Comparison of ENCODE assay signal across 23 cellular contexts in genomic region chr6:79608334-79609224, GRCh38. TPM values are rescaled to one million over a fixed set of nuclear protein-coding genes. Genes with fewer than 3 reads are reported as not detected.
DNase-seq lines count a peak whose midpoint lies in the region; ATAC-seq, FAIRE-seq and TF ChIP-seq lines count a peak whose summit lies in the region.
"Had no signal": no experiment of that assay in that cellular context is flagged by ENCODE, and none has a peak within 500 bp of the region (broad histone marks: within the 10 kb centered on the region; RNA-seq: fewer than 3 reads in every experiment).

No MANE protein-coding gene starts in this region.

- TF ChIP-seq CTCF in K562 (IDR thresholded peaks at IDR 0.05 in 2 of 3, conservative IDR thresholded peaks at IDR 0.05 in 1 of 3; ENCODE audit: insufficient read depth in 2 of 3, low read depth in 1 of 3, low read length in 3 of 3) (no peak), mesothelial cell of epicardium (IDR thresholded peaks at IDR 0.05; ENCODE audit: unreplicated experiment) (no peak), tibial nerve (IDR thresholded peaks at IDR 0.05) (no peak)

- no peak overlapping the region for H3K27ac ChIP-seq in K562 (ENCODE audit: extremely low read depth, low read depth, low read length)
- H3K27ac ChIP-seq in tibial nerve = no peak overlapping the region
- H3K27ac ChIP-seq: cardiac muscle cell, heart right ventricle, WERI-Rb-1 had no signal

- peaks cover 13% of the 10 kb centered on the region for H3K36me3 Mint-ChIP-seq in mesothelial cell of epicardium
- H3K36me3 Mint-ChIP-seq: activated CD4-positive, alpha-beta memory T cell treated with anti-CD3 and anti-CD28 coated beads for 36 hours; CD8-positive, alpha-beta T cell had no signal

- POLR2A ChIA-PET in K562 (lab: Yijun Ruan, JAX) = interaction anchor here (0.7 kb wide), 1 partner anchor 57 kb away, joined by 3 read pairs; no protein-coding TSS in a partner anchor

- H3K27me3 Mint-ChIP-seq in mesothelial cell of epicardium (ENCODE audit: low read depth) = no peaks in the 10 kb centered on the region
- H3K27me3 Mint-ChIP-seq: activated CD4-positive, alpha-beta memory T cell treated with anti-CD3 and anti-CD28 coated beads for 36 hours had no signal

- ATAC-seq in K562 = no peak
- ATAC-seq in HG03565 (IDR thresholded peaks at IDR 0.05; ENCODE audit: unreplicated experiment) = no peak
- ATAC-seq: CD8-positive, alpha-beta T cell; GM12878; heart right ventricle; left ventricle myocardium superior; sciatic nerve; SK-N-SH treated with all-trans-retinoic acid at 6 μM for 48 hours had no signal

- H3K9me3 Mint-ChIP-seq in mesothelial cell of epicardium = no peaks in the 10 kb centered on the region
- H3K9me3 Mint-ChIP-seq: activated CD4-positive, alpha-beta memory T cell treated with anti-CD3 and anti-CD28 coated beads for 36 hours; CD8-positive, alpha-beta T cell; neural crest cell; T-helper 2 cell treated with Interferon-gamma antibody and Interleukin-4, amounts not matched to agents 5 μg/mL and 100 μg/mL, for 36 hours had no signal

- no peak overlapping the region for H3K4me3 Mint-ChIP-seq in mesothelial cell of epicardium
- H3K4me3 Mint-ChIP-seq: activated CD4-positive, alpha-beta memory T cell treated with anti-CD3 and anti-CD28 coated beads for 36 hours; CD8-positive, alpha-beta T cell; neural crest cell; T-helper 2 cell treated with Interferon-gamma antibody and Interleukin-4, amounts not matched to agents 5 μg/mL and 100 μg/mL, for 36 hours had no signal

- H3K27me3 ChIP-seq in K562 (ENCODE audit: control insufficient read depth in 2 of 2, insufficient read depth in 2 of 2, low read length in 2 of 2) (no peaks in the 10 kb centered on the region), tibial nerve (no peaks in the 10 kb centered on the region)
- H3K27me3 ChIP-seq: cardiac muscle cell, heart right ventricle had no signal

- no peaks in the 10 kb centered on the region for H3K79me2 ChIP-seq in K562 (ENCODE audit: control insufficient read depth, insufficient read depth, low read length)

- H3K36me3 ChIP-seq in K562 (ENCODE audit: control insufficient read depth, insufficient read depth, low read length) = no peaks in the 10 kb centered on the region
- no peaks in the 10 kb centered on the region for H3K36me3 ChIP-seq in tibial nerve
- H3K36me3 ChIP-seq: cardiac muscle cell, heart right ventricle, WERI-Rb-1 had no signal

- TF ChIP-seq POLR2A in K562 (conservative IDR thresholded peaks at IDR 0.05) (no peak), tibial nerve (IDR thresholded peaks at IDR 0.05) (no peak)

- in situ Hi-C loops in K562 (cut with MboI) = no loop called here

- BruUV-seq in K562 (replicated peaks; lab: Mats Ljungman, UMichigan) = no TSS peak

- TF ChIP-seq RAD21 in K562 (CRISPR knock-in tag; conservative IDR thresholded peaks at IDR 0.05 in 1 of 2, IDR thresholded peaks at IDR 0.05 in 1 of 2) = no peak

- H3K4me3 ChIP-seq in K562 (no peak overlapping the region), tibial nerve (no peak overlapping the region)
- H3K4me3 ChIP-seq: cardiac muscle cell, GM12878, heart right ventricle had no signal

- H3K9me3 ChIP-seq in K562 (replicated peaks; ENCODE audit: control insufficient read depth, insufficient read depth, low read depth, low read length) (no peaks in the 10 kb centered on the region), tibial nerve (no peaks in the 10 kb centered on the region)
- H3K9me3 ChIP-seq: heart right ventricle had no signal

- no peak overlapping the region for H2AFZ ChIP-seq in K562 (ENCODE audit: low read depth, low read length)

- peak; percentile 36 for DNase-seq in HuH-7 (ENCODE audit: low spot score)
- no peak for DNase-seq in K562 (ENCODE audit: extremely low read depth in 1 of 4, low spot score in 3 of 4)
- DNase-seq in mesothelial cell of epicardium (ENCODE audit: low spot score in 2 of 2, unreplicated experiment in 2 of 2) = no peak
- DNase-seq in ureter (ENCODE audit: low spot score) = peak; percentile 51
- DNase-seq in tibial nerve (ENCODE audit: low spot score in 2 of 2) = no peak
- DNase-seq in activated naive CD4-positive, alpha-beta T cell treated with Interleukin-2 at 50 U/mL for 16 hours = no peak
- no peak for DNase-seq in NCI-H226
- DNase-seq: activated CD4-positive, alpha-beta memory T cell treated with anti-CD3 and anti-CD28 coated beads for 36 hours; activated effector memory CD4-positive, alpha-beta T cell treated with Interleukin-2 at 50 U/mL for 16 hours; CD8-positive, alpha-beta T cell; DMS79; heart right ventricle; left ventricle myocardium superior; NCI-H1436; NCI-H524 treated with DMSO at 0.1 percent for 48 hours; WERI-Rb-1 had no signal

- intact Hi-C loops in K562 (cut with micrococcal nuclease) = no loop called here

- CTCF ChIA-PET in K562 (lab: Yijun Ruan, JAX; ENCODE audit: low intra/inter-chr PET ratio) = no interaction called here

- no peak overlapping the region for H3K9ac ChIP-seq in K562 (ENCODE audit: insufficient read depth in 1 of 2, low read depth in 2 of 2, low read length in 2 of 2)

- H3K27ac Mint-ChIP-seq in mesothelial cell of epicardium = peak overlapping the region; percentile 81
- H3K27ac Mint-ChIP-seq: activated CD4-positive, alpha-beta memory T cell treated with anti-CD3 and anti-CD28 coated beads for 36 hours; CD8-positive, alpha-beta T cell; T-helper 2 cell treated with Interferon-gamma antibody and Interleukin-4, amounts not matched to agents 5 μg/mL and 100 μg/mL, for 36 hours had no signal

- H3K4me1 Mint-ChIP-seq in mesothelial cell of epicardium = peaks cover 42% of the 10 kb centered on the region

- H3K4me2 ChIP-seq in K562 (ENCODE audit: insufficient read depth, low read length) = peak overlapping the region; percentile 3; the same call in 1 of the 2 replicates

- TF ChIP-seq EP300 in K562 (IDR thresholded peaks at IDR 0.05; ENCODE audit: low read length) (no peak), tibial nerve (IDR thresholded peaks at IDR 0.05) (no peak)

- no peaks in the 10 kb centered on the region for H3K9me1 ChIP-seq in K562 (ENCODE audit: control insufficient read depth, insufficient read depth, low read length)

- no peak for FAIRE-seq in K562 (lab: Jason Lieb, UNC)
- FAIRE-seq: GM12878 had no signal

- H3K4me1 ChIP-seq in K562 (replicated peaks in 1 of 2; ENCODE audit: control insufficient read depth in 2 of 2, insufficient read depth in 2 of 2, low read length in 2 of 2) (peaks cover 0 to 33% of the 10 kb centered on the region in 2 experiments; a peak in 3 of 5 replicates), tibial nerve (no peaks in the 10 kb centered on the region)
- H3K4me1 ChIP-seq: heart right ventricle had no signal

- 82% methylated on average over 3 of the region's 3 CpGs for WGBS in K562 (ENCODE audit: insufficient coverage, low coverage, missing lambda C conversion rate)
- 65 to 79% methylated on average over 3 of the region's 3 CpGs for WGBS in tibial nerve, 2 donors

- H4K20me1 ChIP-seq in K562 (replicated peaks; ENCODE audit: control insufficient read depth, insufficient read depth, low read length) = no peaks in the 10 kb centered on the region

TF ChIP-seq in K562, 482 proteins besides CTCF, POLR2A, EP300 and RAD21 (continues in another document):
- TF ChIP-seq PYGO2 (tag; IDR thresholded peaks at IDR 0.05) (no peak), SUPT5H (IDR thresholded peaks at IDR 0.05) (no peak), REST (CRISPR knock-in tag; IDR thresholded peaks at IDR 0.05; ENCODE audit: low read depth) (no peak), ZBTB8A (IDR thresholded peaks at IDR 0.05; ENCODE audit: partially characterized antibody) (no peak)

RNA-seq across cellular contexts. Expression of gene SH3BGRL2, which starts 22.6 kb away (rescaled TPM):
- 1.8 and 7.8 TPM in 2 replicates for total RNA-seq in K562 (2011; cell fraction: chromatin; rRNA removed; ENCODE audit: low replicate concordance)
- 1.3 and 2.1 TPM in 2 replicates for total RNA-seq in K562 (2011; cell fraction: nucleolus; rRNA removed)
- total RNA-seq in K562 (2011; cell fraction: nucleoplasm; rRNA removed) = 5.4 and 8.2 TPM in 2 replicates
- total RNA-seq in K562 (2014; rRNA removed) = 7.3 and 8.0 TPM in 2 replicates
- total RNA-seq in K562 (2014; rRNA removed; fragmentation: Illumina TruSeq; extraction: Trizol) = 12.1 and 13.6 TPM in 2 replicates
- total RNA-seq in K562 (2015; rRNA removed; fragmentation: Illumina TruSeq; extraction: Trizol) = 9.1 and 10.2 TPM in 2 replicates
- total RNA-seq in K562 (2021) = 9.9 and 10.8 TPM in 2 replicates
- 2.9 and 5.5 TPM in 2 replicates for polyA plus RNA-seq in K562 (2011; rRNA removed)
- polyA plus RNA-seq in K562 (2011; cell fraction: cytosol; rRNA removed) = 1.2 and 1.8 TPM in 2 replicates
- 1.8 and 1.9 TPM in 2 replicates for polyA plus RNA-seq in K562 (2011; cell fraction: nucleus; rRNA removed)
- 4.4 and 6.3 TPM in 2 replicates for polyA plus RNA-seq in K562 (2012)
- polyA plus RNA-seq in K562 (2014; fragmentation: Illumina TruSeq; extraction: Trizol) = 8.3 and 10.5 TPM in 2 replicates
- 1 to 10 TPM; 4.4 to 5.0 TPM for polyA plus RNA-seq in K562 (2014; fragmentation: Nextera tagmentation; extraction: Ambion mirVana)
- polyA plus RNA-seq in K562 (2014; rRNA removed) = 6.5 and 8.6 TPM in 2 replicates
- 3.8 and 5.6 TPM in 2 replicates for polyA minus RNA-seq in K562 (2011; rRNA and poly(A)+ RNA removed)
- 1.7 and 3.1 TPM in 2 replicates for polyA minus RNA-seq in K562 (2011; cell fraction: cytosol; rRNA and poly(A)+ RNA removed)
- 1.8 and 2.7 TPM in 2 replicates for polyA minus RNA-seq in K562 (2011; cell fraction: nucleus; rRNA and poly(A)+ RNA removed)
- 24.7 to 27.1 TPM (median 26.1 TPM) in 3 replicates for total RNA-seq in mesothelial cell of epicardium
- 50.4 TPM for total RNA-seq in ureter
- 10 to 100 TPM; 25.5 to 65.3 (median 48.8) TPM for total RNA-seq in tibial nerve

Comparison
In these comparisons a context has a peak if more than half of its experiments do, and no peak if none do; other contexts are left out.
1. DNase-seq: peak in HuH-7 (single experiment) and ureter (single experiment); none in K562 (0 of 4), mesothelial cell of epicardium (0 of 2), tibial nerve (0 of 2), activated naive CD4-positive, alpha-beta T cell treated with Interleukin-2 at 50 U/mL for 16 hours (single experiment) and NCI-H226 (single experiment).